ENCODE assay signal across 8 cellular contexts in genomic region chr12:2682301-2683282, GRCh38.
DNase-seq lines count a peak whose midpoint lies in the region; ATAC-seq and TF ChIP-seq lines count a peak whose summit lies in the region.

No MANE protein-coding gene starts in this region.

- CTCF ChIA-PET in AG04449 (lab: Yijun Ruan, JAX) = interaction anchor here (0.6 to 2.0 kb wide), 15 partner anchors 8 to 360 kb away, joined by 3 to 15 read pairs (median 3); partner anchors contain the start of gene ITFG2

- ATAC-seq in GM21786 (IDR thresholded peaks at IDR 0.05; ENCODE audit: unreplicated experiment) (no peak), GM18858 (IDR thresholded peaks at IDR 0.05; ENCODE audit: unreplicated experiment) (no peak)

- POLR2A ChIA-PET in AG04449 (lab: Yijun Ruan, JAX) = no interaction called here

- H3K4me3 ChIP-seq in AG04449 (ENCODE audit: low read depth, low read length) (no peak overlapping the region), skeletal muscle cell (ENCODE audit: low read depth, low read length) (no peak overlapping the region)

- DNase-seq in AG04449 (ENCODE audit: low read depth, low spot score) = no peak
- peak; percentile 31 for DNase-seq in GM03348 (ENCODE audit: low spot score)
- peak; percentile 20 for DNase-seq in NCI-H345 treated with DMSO at 0.1 percent for 48 hours (lab: John Stamatoyannopoulos, UW; ENCODE audit: unreplicated experiment)
- DNase-seq in activated T-cell treated with anti-CD3 and anti-CD28 coated beads, Interleukin-2, amount 50 U/mL, for 48 hours = peak; percentile 41 to 50
- DNase-seq in foreskin melanocyte = peak; percentile 16
- peak; percentile 18 for DNase-seq in skeletal muscle cell (ENCODE audit: low read depth)

- peak; percentile 50 for TF ChIP-seq CTCF in AG04449 (IDR thresholded peaks at IDR 0.05; ENCODE audit: insufficient read depth, low read length, missing control alignments)
